In genomic region chr9:116697341-116697740, GRCh38 we compare ENCODE assay signal across 1 cellular context.
TF ChIP-seq lines count a peak whose summit lies in the region.

No MANE protein-coding gene starts in this region.

TF ChIP-seq in SK-N-SH, 30 proteins besides CTCF, POLR2A, EP300 and RAD21 (continued from another document):
- TF ChIP-seq, protein P1, sequence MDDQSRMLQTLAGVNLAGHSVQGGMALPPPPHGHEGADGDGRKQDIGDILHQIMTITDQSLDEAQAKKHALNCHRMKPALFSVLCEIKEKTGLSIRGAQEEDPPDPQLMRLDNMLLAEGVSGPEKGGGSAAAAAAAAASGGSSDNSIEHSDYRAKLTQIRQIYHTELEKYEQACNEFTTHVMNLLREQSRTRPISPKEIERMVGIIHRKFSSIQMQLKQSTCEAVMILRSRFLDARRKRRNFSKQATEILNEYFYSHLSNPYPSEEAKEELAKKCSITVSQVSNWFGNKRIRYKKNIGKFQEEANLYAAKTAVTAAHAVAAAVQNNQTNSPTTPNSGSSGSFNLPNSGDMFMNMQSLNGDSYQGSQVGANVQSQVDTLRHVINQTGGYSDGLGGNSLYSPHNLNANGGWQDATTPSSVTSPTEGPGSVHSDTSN (IDR thresholded peaks at IDR 0.05), result no peak
- TF ChIP-seq CHD2 (IDR thresholded peaks at IDR 0.05; ENCODE audit: low read length, partially characterized antibody), result no peak
- TF ChIP-seq GABPA (IDR thresholded peaks at IDR 0.05; ENCODE audit: low read depth), result no peak
- TF ChIP-seq, protein P2, sequence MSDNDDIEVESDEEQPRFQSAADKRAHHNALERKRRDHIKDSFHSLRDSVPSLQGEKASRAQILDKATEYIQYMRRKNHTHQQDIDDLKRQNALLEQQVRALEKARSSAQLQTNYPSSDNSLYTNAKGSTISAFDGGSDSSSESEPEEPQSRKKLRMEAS (IDR thresholded peaks at IDR 0.05; ENCODE audit: low read depth), result no peak
- TF ChIP-seq RCOR1 (IDR thresholded peaks at IDR 0.05; ENCODE audit: low read length), result no peak
- TF ChIP-seq, protein P3, sequence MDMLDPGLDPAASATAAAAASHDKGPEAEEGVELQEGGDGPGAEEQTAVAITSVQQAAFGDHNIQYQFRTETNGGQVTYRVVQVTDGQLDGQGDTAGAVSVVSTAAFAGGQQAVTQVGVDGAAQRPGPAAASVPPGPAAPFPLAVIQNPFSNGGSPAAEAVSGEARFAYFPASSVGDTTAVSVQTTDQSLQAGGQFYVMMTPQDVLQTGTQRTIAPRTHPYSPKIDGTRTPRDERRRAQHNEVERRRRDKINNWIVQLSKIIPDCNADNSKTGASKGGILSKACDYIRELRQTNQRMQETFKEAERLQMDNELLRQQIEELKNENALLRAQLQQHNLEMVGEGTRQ (IDR thresholded peaks at IDR 0.05; ENCODE audit: borderline replicate concordance, low read depth, low read length), result no peak
- no peak for TF ChIP-seq FOSL2 (IDR thresholded peaks at IDR 0.05; ENCODE audit: borderline replicate concordance, low read depth)
- TF ChIP-seq POLR2AphosphoS5 (IDR thresholded peaks at IDR 0.05; ENCODE audit: low read depth, low read length), result no peak
- TF ChIP-seq FOXM1 (IDR thresholded peaks at IDR 0.05; ENCODE audit: low read depth), result no peak
- TF ChIP-seq YY1 (IDR thresholded peaks at IDR 0.05; ENCODE audit: low read depth), result no peak
- TF ChIP-seq NFIC (IDR thresholded peaks at IDR 0.05; ENCODE audit: borderline replicate concordance), result no peak
- no peak for TF ChIP-seq RXRA (IDR thresholded peaks at IDR 0.05; ENCODE audit: borderline replicate concordance, low read depth)
- no peak for TF ChIP-seq ELF1 (IDR thresholded peaks at IDR 0.05)
- TF ChIP-seq GATA2 (CRISPR knock-in tag; IDR thresholded peaks at IDR 0.05), result no peak
- TF ChIP-seq TEAD4 (IDR thresholded peaks at IDR 0.05; ENCODE audit: borderline replicate concordance, insufficient read depth), result no peak
- TF ChIP-seq EZH2phosphoT487 (IDR thresholded peaks at IDR 0.05; ENCODE audit: borderline replicate concordance, low read depth), result no peak
